Comparison of ENCODE assay signal across 12 cellular contexts in genomic region chr19:33040994-33041827, GRCh38. TPM values are rescaled to one million over a fixed set of nuclear protein-coding genes. Genes with fewer than 3 reads are reported as not detected.
DNase-seq lines count a peak whose midpoint lies in the region; ATAC-seq and TF ChIP-seq lines count a peak whose summit lies in the region.
"Had no signal": no experiment of that assay in that cellular context is flagged by ENCODE, and none has a peak within 500 bp of the region (broad histone marks: within the 10 kb centered on the region; RNA-seq: fewer than 3 reads in every experiment).

No MANE protein-coding gene starts in this region.

- H2AFZ ChIP-seq in osteoblast (ENCODE audit: low read length) = peak overlapping the region; percentile 33

- H3K27me3 ChIP-seq in RWPE2 (ENCODE audit: insufficient read depth, poor library complexity, severe bottlenecking) (no peaks in the 10 kb centered on the region), osteoblast (ENCODE audit: insufficient read depth, low read length) (no peaks in the 10 kb centered on the region), WERI-Rb-1 (ENCODE audit: insufficient read depth, low read depth, severe bottlenecking) (no peaks in the 10 kb centered on the region)
- H3K27me3 ChIP-seq: heart right ventricle had no signal

- ATAC-seq in RWPE2 (ENCODE audit: low read depth) = peak; percentile 90
- ATAC-seq: heart right ventricle; sciatic nerve; stimulated activated naive B cell treated with anti-CD40 and anti-IgM and Interleukin-4, amounts not matched to agents 10 μg/mL and 1 μg/mL and 100 μg/mL, for 72 hours had no signal

- H3K4me1 ChIP-seq in RWPE2 (ENCODE audit: insufficient read depth, poor library complexity, severe bottlenecking) (peaks cover 24% of the 10 kb centered on the region), osteoblast (ENCODE audit: insufficient read depth, low read length) (no peaks in the 10 kb centered on the region)
- H3K4me1 ChIP-seq: heart right ventricle had no signal

- H3K9me3 ChIP-seq in RWPE2 (ENCODE audit: severe bottlenecking) = no peaks in the 10 kb centered on the region
- no peaks in the 10 kb centered on the region for H3K9me3 ChIP-seq in osteoblast (ENCODE audit: low read depth, low read length)
- no peaks in the 10 kb centered on the region for H3K9me3 ChIP-seq in WERI-Rb-1 (ENCODE audit: severe bottlenecking)
- H3K9me3 ChIP-seq: heart right ventricle had no signal

- TF ChIP-seq CTCF in RWPE2 (IDR thresholded peaks at IDR 0.05; ENCODE audit: poor library complexity, severe bottlenecking) (no peak), osteoblast (IDR thresholded peaks at IDR 0.05; ENCODE audit: extremely low read depth, low read depth, low read length) (no peak), WERI-Rb-1 (IDR thresholded peaks at IDR 0.05; ENCODE audit: low read depth, low read length) (no peak)

- H3K4me2 ChIP-seq in osteoblast (ENCODE audit: insufficient read depth, low read length) = no peak overlapping the region

- DNase-seq in GM04504 (ENCODE audit: low read depth) = peak; percentile 17
- no peak for DNase-seq in RWPE2 (ENCODE audit: low spot score)
- DNase-seq in fibroblast of gingiva (ENCODE audit: low read depth) = peak; percentile 13
- DNase-seq in osteoblast (ENCODE audit: insufficient read length, low spot score, missing footprints) = peak; percentile 43
- no peak for DNase-seq in activated CD4-positive, alpha-beta T cell treated with anti-CD3 and anti-CD28 coated beads for 1 hour
- DNase-seq in WERI-Rb-1 = no peak
- DNase-seq in NK-92 (lab: John Stamatoyannopoulos, UW; ENCODE audit: unreplicated experiment) = no peak
- DNase-seq in DMS53 (lab: John Stamatoyannopoulos, UW) = no peak
- DNase-seq: heart right ventricle; NCI-H1694; stimulated activated naive B cell treated with anti-CD40 and anti-IgM and Interleukin-4, amounts not matched to agents 10 μg/mL and 1 μg/mL and 100 μg/mL, for 72 hours had no signal

- H4K20me1 ChIP-seq in osteoblast (ENCODE audit: insufficient read depth, low read length) = no peaks in the 10 kb centered on the region

- no peak overlapping the region for H3K4me3 ChIP-seq in RWPE2 (ENCODE audit: severe bottlenecking)
- no peak overlapping the region for H3K4me3 ChIP-seq in osteoblast (ENCODE audit: insufficient read depth, low read length)
- H3K4me3 ChIP-seq in WERI-Rb-1 (ENCODE audit: low read depth, low read length) = no peak overlapping the region
- H3K4me3 ChIP-seq: heart right ventricle had no signal

- H3K36me3 ChIP-seq in RWPE2 (ENCODE audit: low read depth) (no peaks in the 10 kb centered on the region), osteoblast (ENCODE audit: insufficient read depth, low read length) (no peaks in the 10 kb centered on the region), WERI-Rb-1 (peaks cover 24% of the 10 kb centered on the region)
- H3K36me3 ChIP-seq: heart right ventricle had no signal

- H3K27ac ChIP-seq in RWPE2 (ENCODE audit: poor library complexity, severe bottlenecking) (peak overlapping the region; percentile 87), osteoblast (ENCODE audit: low read depth, low read length) (no peak overlapping the region), WERI-Rb-1 (no peak overlapping the region)
- H3K27ac ChIP-seq: heart right ventricle had no signal

- no peaks in the 10 kb centered on the region for H3K79me2 ChIP-seq in osteoblast (ENCODE audit: insufficient read depth, low read length)

RNA-seq across cellular contexts. Expression of gene RHPN2, which starts 23.5 kb away (rescaled TPM):
- 0.59 and 1.4 TPM in 2 replicates for total RNA-seq in osteoblast

RNA-seq across cellular contexts. Expression of gene GPATCH1, which starts 39.8 kb away (rescaled TPM):
- total RNA-seq in osteoblast = 5.6 and 6.2 TPM in 2 replicates

Comparison
In these comparisons a context has a peak if more than half of its experiments do, and no peak if none do; other contexts are left out.
1. DNase-seq: peak in GM04504 (single experiment), fibroblast of gingiva (single experiment) and osteoblast (single experiment); none in RWPE2 (single experiment), activated CD4-positive, alpha-beta T cell treated with anti-CD3 and anti-CD28 coated beads for 1 hour (single experiment), WERI-Rb-1 (single experiment), NK-92 (single experiment) and DMS53 (single experiment).